ENCODE assay signal across 24 cellular contexts in the genomic region with DNA sequence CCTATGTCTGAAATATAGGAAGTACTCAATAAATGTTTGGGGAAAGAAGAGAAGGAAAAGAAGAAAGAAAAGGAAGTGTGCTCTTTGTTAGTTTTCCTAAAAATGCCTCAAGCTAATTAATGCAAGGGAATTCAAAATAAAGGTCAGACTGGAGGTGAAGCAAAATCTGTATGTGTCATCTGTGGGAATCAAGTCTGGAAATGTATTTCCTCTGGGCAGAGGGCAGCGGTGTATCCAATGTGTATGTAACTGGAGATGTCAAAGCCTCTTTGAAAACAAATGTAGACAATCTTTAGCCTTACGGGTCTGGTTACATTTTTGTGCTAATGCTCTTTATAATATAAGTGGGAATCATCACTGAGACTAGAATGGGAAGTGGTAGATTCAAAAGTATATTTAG.
"Had no signal": no experiment of that assay in that cellular context is flagged by ENCODE, and none has a peak within 500 bp of the region (broad histone marks: within the 10 kb centered on the region; RNA-seq: fewer than 3 reads in every experiment).

No MANE protein-coding gene starts in this region.

- H3K9me3 ChIP-seq: ascending aorta, esophagus muscularis mucosa, mucosa of descending colon, neutrophil, sigmoid colon, spleen, testis, upper lobe of left lung had no signal

- H3K36me3 Mint-ChIP-seq: activated naive CD4-positive, alpha-beta T cell treated with anti-CD3 and anti-CD28 coated beads, Interleukin-2, amount 10 ng/mL, durations not matched to agents 7 days and 5 days; immature natural killer cell; naive B cell; stimulated activated memory B cell treated with anti-CD40 and anti-IgM and Interleukin-4, amounts not matched to agents 10 μg/mL and 1 μg/mL and 100 μg/mL, for 72 hours had no signal

- H3K4me1 ChIP-seq: ascending aorta, esophagus muscularis mucosa, parathyroid adenoma, sigmoid colon, spleen, testis, upper lobe of left lung had no signal

- H3K79me2 ChIP-seq: parathyroid adenoma had no signal

- H3K4me1 Mint-ChIP-seq: activated CD4-positive, alpha-beta T cell treated with anti-CD3 and anti-CD28 coated beads, Interleukin-2, amount 10 ng/mL, durations not matched to agents 7 days and 5 days; activated naive CD4-positive, alpha-beta T cell treated with anti-CD3 and anti-CD28 coated beads, Interleukin-2, amount 10 ng/mL, durations not matched to agents 7 days and 5 days; activated naive CD8-positive, alpha-beta T cell treated with anti-CD3 and anti-CD28 coated beads, Interleukin-2, amount 50 U/mL, for 24 hours; immature natural killer cell; naive B cell; stimulated activated memory B cell treated with anti-CD40 and anti-IgM and Interleukin-4, amounts not matched to agents 10 μg/mL and 1 μg/mL and 100 μg/mL, for 72 hours had no signal

- H3K36me3 ChIP-seq: ascending aorta, esophagus muscularis mucosa, neutrophil, sigmoid colon, spleen, upper lobe of left lung had no signal

- H2AFZ ChIP-seq: parathyroid adenoma had no signal

- H3K27ac ChIP-seq: ascending aorta, esophagus muscularis mucosa, neutrophil, parathyroid adenoma, sigmoid colon, spleen, testis, upper lobe of left lung had no signal

- H3K4me3 Mint-ChIP-seq: activated CD4-positive, alpha-beta T cell treated with anti-CD3 and anti-CD28 coated beads, Interleukin-2, amount 10 ng/mL, durations not matched to agents 7 days and 5 days; activated CD8-positive, alpha-beta T cell treated with anti-CD3 and anti-CD28 coated beads, Interleukin-2, amount 10 ng/mL, durations not matched to agents 7 days and 5 days; activated naive CD4-positive, alpha-beta T cell treated with anti-CD3 and anti-CD28 coated beads, Interleukin-2, amount 10 ng/mL, durations not matched to agents 7 days and 5 days; activated naive CD8-positive, alpha-beta T cell treated with anti-CD3 and anti-CD28 coated beads, Interleukin-2, amount 50 U/mL, for 24 hours; activated T-cell treated with anti-CD3 and anti-CD28 coated beads, Interleukin-2, amount 50 U/mL, for 24 hours; dendritic cell treated with granulocyte-macrophage colony-stimulating factor and Interleukin-4, amounts not matched to agents 40 ng/mL and 50 ng/mL, for 4 days; immature natural killer cell; naive B cell; stimulated activated memory B cell treated with anti-CD40 and anti-IgM and Interleukin-4, amounts not matched to agents 10 μg/mL and 1 μg/mL and 100 μg/mL, for 72 hours; T-helper 1 cell treated with Interleukin-12 subunit alpha and Interleukin-12 subunit beta and Interleukin-4 antibody, amounts not matched to agents 30 μg/mL and 1 μg/mL, for 36 hours had no signal

- H3K27me3 ChIP-seq: ascending aorta, esophagus muscularis mucosa, neutrophil, sigmoid colon, spleen, testis, upper lobe of left lung had no signal

- H3K4me3 ChIP-seq: ascending aorta, esophagus muscularis mucosa, mucosa of descending colon, sigmoid colon, spleen, testis, upper lobe of left lung had no signal

- DNase-seq: activated CD4-positive, alpha-beta T cell treated with anti-CD3 and anti-CD28 coated beads, Interleukin-2, amount 10 ng/mL, durations not matched to agents 7 days and 5 days; activated CD8-positive, alpha-beta T cell treated with anti-CD3 and anti-CD28 coated beads, Interleukin-2, amount 10 ng/mL, durations not matched to agents 7 days and 5 days; activated naive CD4-positive, alpha-beta T cell treated with anti-CD3 and anti-CD28 coated beads, Interleukin-2, amount 10 ng/mL, durations not matched to agents 7 days and 5 days; activated naive CD8-positive, alpha-beta T cell treated with anti-CD3 and anti-CD28 coated beads, Interleukin-2, amount 50 U/mL, for 24 hours; activated T-cell treated with anti-CD3 and anti-CD28 coated beads, Interleukin-2, amount 50 U/mL, for 24 hours; effector CD8-positive, alpha-beta T cell; immature natural killer cell; left ventricle myocardium superior; mesenchymal stem cell; mucosa of descending colon; naive B cell; sigmoid colon; spleen; stimulated activated CD4-positive, alpha-beta T cell treated with anti-CD3 and anti-CD28 coated beads, Interleukin-4, amount 100 ng/mL, for 4 hours; testis; upper lobe of left lung had no signal

- H3K27me3 Mint-ChIP-seq: activated naive CD4-positive, alpha-beta T cell treated with anti-CD3 and anti-CD28 coated beads, Interleukin-2, amount 10 ng/mL, durations not matched to agents 7 days and 5 days; activated naive CD8-positive, alpha-beta T cell treated with anti-CD3 and anti-CD28 coated beads, Interleukin-2, amount 50 U/mL, for 24 hours; activated T-cell treated with anti-CD3 and anti-CD28 coated beads, Interleukin-2, amount 50 U/mL, for 24 hours; dendritic cell treated with granulocyte-macrophage colony-stimulating factor and Interleukin-4, amounts not matched to agents 40 ng/mL and 50 ng/mL, for 4 days; naive B cell; stimulated activated memory B cell treated with anti-CD40 and anti-IgM and Interleukin-4, amounts not matched to agents 10 μg/mL and 1 μg/mL and 100 μg/mL, for 72 hours had no signal

- H3K9me3 Mint-ChIP-seq: activated CD4-positive, alpha-beta T cell treated with anti-CD3 and anti-CD28 coated beads, Interleukin-2, amount 10 ng/mL, durations not matched to agents 7 days and 5 days; activated naive CD4-positive, alpha-beta T cell treated with anti-CD3 and anti-CD28 coated beads, Interleukin-2, amount 10 ng/mL, durations not matched to agents 7 days and 5 days; activated naive CD8-positive, alpha-beta T cell treated with anti-CD3 and anti-CD28 coated beads, Interleukin-2, amount 50 U/mL, for 24 hours; activated T-cell treated with anti-CD3 and anti-CD28 coated beads, Interleukin-2, amount 50 U/mL, for 24 hours; dendritic cell treated with granulocyte-macrophage colony-stimulating factor and Interleukin-4, amounts not matched to agents 40 ng/mL and 50 ng/mL, for 4 days; immature natural killer cell; stimulated activated memory B cell treated with anti-CD40 and anti-IgM and Interleukin-4, amounts not matched to agents 10 μg/mL and 1 μg/mL and 100 μg/mL, for 72 hours; T-helper 1 cell treated with Interleukin-12 subunit alpha and Interleukin-12 subunit beta and Interleukin-4 antibody, amounts not matched to agents 30 μg/mL and 1 μg/mL, for 36 hours had no signal

- H3K27ac Mint-ChIP-seq: activated CD4-positive, alpha-beta T cell treated with anti-CD3 and anti-CD28 coated beads, Interleukin-2, amount 10 ng/mL, durations not matched to agents 7 days and 5 days; activated CD8-positive, alpha-beta T cell treated with anti-CD3 and anti-CD28 coated beads, Interleukin-2, amount 10 ng/mL, durations not matched to agents 7 days and 5 days; activated naive CD4-positive, alpha-beta T cell treated with anti-CD3 and anti-CD28 coated beads, Interleukin-2, amount 10 ng/mL, durations not matched to agents 7 days and 5 days; activated naive CD8-positive, alpha-beta T cell treated with anti-CD3 and anti-CD28 coated beads, Interleukin-2, amount 50 U/mL, for 24 hours; activated T-cell treated with anti-CD3 and anti-CD28 coated beads, Interleukin-2, amount 50 U/mL, for 24 hours; dendritic cell treated with granulocyte-macrophage colony-stimulating factor and Interleukin-4, amounts not matched to agents 40 ng/mL and 50 ng/mL, for 4 days; immature natural killer cell; naive B cell; stimulated activated memory B cell treated with anti-CD40 and anti-IgM and Interleukin-4, amounts not matched to agents 10 μg/mL and 1 μg/mL and 100 μg/mL, for 72 hours; T-helper 1 cell treated with Interleukin-12 subunit alpha and Interleukin-12 subunit beta and Interleukin-4 antibody, amounts not matched to agents 30 μg/mL and 1 μg/mL, for 36 hours had no signal

- ATAC-seq: activated CD4-positive, CD25-positive, alpha-beta regulatory T cell treated with anti-CD3 and anti-CD28 coated beads, Interleukin-2, amount 50 U/mL, for 24 hours; activated CD8-positive, alpha-beta T cell treated with anti-CD3 and anti-CD28 coated beads, Interleukin-2, amount 10 ng/mL, durations not matched to agents 7 days and 5 days; activated naive CD8-positive, alpha-beta T cell treated with anti-CD3 and anti-CD28 coated beads, Interleukin-2, amount 50 U/mL, for 24 hours; left ventricle myocardium superior; mucosa of descending colon had no signal

- H3K9ac ChIP-seq: parathyroid adenoma had no signal
